Comparison of ENCODE assay signal across 8 cellular contexts in genomic region chr2:236177604-236177966, GRCh38. TPM values are rescaled to one million over a fixed set of nuclear protein-coding genes. Genes with fewer than 3 reads are reported as not detected.
DNase-seq lines count a peak whose midpoint lies in the region; ATAC-seq and TF ChIP-seq lines count a peak whose summit lies in the region.

No MANE protein-coding gene starts in this region.

- TF ChIP-seq POLR2A in HCT116 (IDR thresholded peaks at IDR 0.05; ENCODE audit: borderline replicate concordance, extremely low read depth, insufficient read depth, insufficient read length), result no peak
- TF ChIP-seq POLR2A in testis (IDR thresholded peaks at IDR 0.05), result no peak

- RAD21 ChIA-PET in HCT116 (lab: Charles Lee; ENCODE audit: low non-redundant PET in 1 of 2, low total read pairs in 2 of 2, uncharacterized antibody in 2 of 2, unreplicated experiment in 2 of 2), result no interaction called here

- H3K9me3 ChIP-seq in BE2C, result no peaks in the 10 kb centered on the region
- no peaks in the 10 kb centered on the region for H3K9me3 ChIP-seq in HCT116 (ENCODE audit: control insufficient read depth in 1 of 2, insufficient read depth in 1 of 2, low read depth in 1 of 2, low read length in 2 of 2)
- no peaks in the 10 kb centered on the region for H3K9me3 ChIP-seq in iPS-20b (ENCODE audit: insufficient read depth, low read depth, low read length)
- no peaks in the 10 kb centered on the region for H3K9me3 ChIP-seq in testis

- no TSS peak for BruUV-seq in HCT116 (replicated peaks; lab: Mats Ljungman, UMichigan)

- peaks cover 28% of the 10 kb centered on the region for H3K79me2 ChIP-seq in HCT116 (ENCODE audit: insufficient read depth, low read length)

- H3K4me1 ChIP-seq in BE2C, result peaks cover 4% of the 10 kb centered on the region; the same call in 1 of the 2 replicates
- peaks cover 15 to 63% of the 10 kb centered on the region in 2 experiments for H3K4me1 ChIP-seq in HCT116 (ENCODE audit: control insufficient read depth in 1 of 2, insufficient read depth in 2 of 2, low read length in 2 of 2)
- peaks cover 21% of the 10 kb centered on the region for H3K4me1 ChIP-seq in iPS-20b (ENCODE audit: insufficient read depth, low read length)
- H3K4me1 ChIP-seq in testis, result peaks cover 5% of the 10 kb centered on the region

- peak overlapping the region; percentile 93 for H3K4me2 ChIP-seq in HCT116 (ENCODE audit: low read length)

- POLR2A ChIA-PET in HCT116 (lab: Charles Lee), result interaction anchor here (1.3 kb wide), 1 partner anchor 398 kb away, joined by 3 read pairs; no protein-coding TSS in a partner anchor

- peak; percentile 86 for ATAC-seq in HCT116
- no peak for ATAC-seq in GM21825 (IDR thresholded peaks at IDR 0.05; ENCODE audit: unreplicated experiment)

- DNase-seq in BE2C (peak; percentile 79), HCT116 (ENCODE audit: low read depth, low spot score) (peak; percentile 70), testis (peak; percentile 50), middle frontal gyrus (ENCODE audit: extremely low spot score, low spot score) (no peak), NCI-H128 (lab: John Stamatoyannopoulos, UW; ENCODE audit: unreplicated experiment) (no peak)
- peak; percentile 69 to 73 for DNase-seq in activated T-cell treated with anti-CD3 and anti-CD28 coated beads, Interleukin-2, amount 50 U/mL, for 48 hours

- TF ChIP-seq CTCF in BE2C (IDR thresholded peaks at IDR 0.05; ENCODE audit: low read depth, low read length) (peak; percentile 71), HCT116 (IDR thresholded peaks at IDR 0.05 in 2 of 3, conservative IDR thresholded peaks at IDR 0.05 in 1 of 3; ENCODE audit: borderline replicate concordance in 1 of 3, insufficient read depth in 1 of 3, low read depth in 2 of 3, low read length in 2 of 3) (peak; percentile 34 to 95 (median 41); a peak in 4 of 6 replicates), testis (IDR thresholded peaks at IDR 0.05) (no peak)

- H3K4me3 ChIP-seq in BE2C (ENCODE audit: low read depth, low read length) (peak overlapping the region; percentile 63), HCT116 (replicated peaks in 1 of 2; ENCODE audit: low read depth in 1 of 2, low read length in 2 of 2) (peak overlapping the region; percentile 37 to 55), iPS-20b (ENCODE audit: low read length) (peak overlapping the region; percentile 69; the same call in 1 of the 2 replicates), testis (peak overlapping the region; percentile 29 to 51)

- H3K9me2 ChIP-seq in HCT116 (ENCODE audit: insufficient read depth), result no peaks in the 10 kb centered on the region

- H3K9ac ChIP-seq in HCT116 (ENCODE audit: low read length) (peak overlapping the region; percentile 48), iPS-20b (ENCODE audit: low read depth, low read length) (no peak overlapping the region)

- TF ChIP-seq RAD21 in HCT116 (IDR thresholded peaks at IDR 0.05; ENCODE audit: low read depth), result peak; percentile 45; the same call in 1 of the 2 replicates

- H4K20me1 ChIP-seq in HCT116 (ENCODE audit: insufficient read depth), result no peaks in the 10 kb centered on the region; the same call in 1 of the 2 replicates

- peaks cover 87% of the 10 kb centered on the region for H3K27me3 ChIP-seq in BE2C
- H3K27me3 ChIP-seq in HCT116 (ENCODE audit: insufficient read depth, low read length), result no peaks in the 10 kb centered on the region
- H3K27me3 ChIP-seq in iPS-20b (ENCODE audit: insufficient read depth, low read length), result peaks cover 90% of the 10 kb centered on the region
- H3K27me3 ChIP-seq in testis, result no peaks in the 10 kb centered on the region

- H3K36me3 ChIP-seq in BE2C (no peaks in the 10 kb centered on the region), HCT116 (ENCODE audit: control insufficient read depth in 1 of 2, insufficient read depth in 2 of 2, low read length in 2 of 2) (no peaks in the 10 kb centered on the region), iPS-20b (ENCODE audit: insufficient read depth, low read depth, low read length) (no peaks in the 10 kb centered on the region), testis (ENCODE audit: low read depth, missing control alignments) (no peaks in the 10 kb centered on the region)

- WGBS in testis, 2 donors, result 6 to 26% methylated on average over 6 to 20 of the region's 20 CpGs

- H2AFZ ChIP-seq in HCT116 (ENCODE audit: low read depth, low read length, poor library complexity, severe bottlenecking), result no peak overlapping the region

- CTCF ChIA-PET in HCT116 (lab: Charles Lee), result interaction anchor here (0.7 to 8.8 kb wide), 14 partner anchors 9 to 412 kb away, joined by 3 to 112 read pairs (median 4); partner anchors contain the start of gene GBX2

- intact Hi-C loops in HCT116 (cut with micrococcal nuclease), result loop anchor here (2.0 to 5.0 kb wide), 2 partner anchors 35 to 100 kb away; no protein-coding TSS in a partner anchor
- intact Hi-C loops in testis (cut with DNase I; ENCODE audit: low total_unique reads), result no loop called here

- H3K27ac ChIP-seq in HCT116 (ENCODE audit: low read depth, low read length) (peak overlapping the region; percentile 37; the same call in 1 of the 2 replicates), iPS-20b (ENCODE audit: low read length) (no peak overlapping the region), testis (no peak overlapping the region)

TF ChIP-seq in HCT116, 20 proteins besides CTCF, POLR2A, EP300 and RAD21:
- TF ChIP-seq MAX (IDR thresholded peaks at IDR 0.05) (peak; percentile 48), ZBTB33 (IDR thresholded peaks at IDR 0.05; ENCODE audit: extremely low read depth, insufficient replicate concordance, low read length) (no peak), REST (IDR thresholded peaks at IDR 0.05; ENCODE audit: low read depth) (no peak), EGR1 (IDR thresholded peaks at IDR 0.05; ENCODE audit: low read depth) (no peak), JUND (IDR thresholded peaks at IDR 0.05) (no peak), POLR2AphosphoS5 (IDR thresholded peaks at IDR 0.05; ENCODE audit: low read depth, low read length) (no peak), CEBPB (IDR thresholded peaks at IDR 0.05; ENCODE audit: low read depth) (no peak; the same call in 1 of the 2 replicates), SRF (IDR thresholded peaks at IDR 0.05; ENCODE audit: low read depth) (no peak), EZH2phosphoT487 (IDR thresholded peaks at IDR 0.05; ENCODE audit: borderline replicate concordance) (no peak), ZNF274 (IDR thresholded peaks at IDR 0.05; ENCODE audit: low read depth, low read length) (no peak), CBX3 (IDR thresholded peaks at IDR 0.05; ENCODE audit: low read depth) (0 out of 2 replicates have a peak, but pooled peaks have one; percentile 47)

RNA-seq across cellular contexts. Expression of gene GBX2, which starts 9.4 kb away (rescaled TPM):
- not detected for polyA plus RNA-seq in BE2C (2012; ENCODE audit: insufficient read depth, insufficient read length, low read depth)
- total RNA-seq in HCT116 (2021; ENCODE audit: unreplicated experiment), result 5.9 TPM
- 1.4 and 2.1 TPM in 2 replicates for polyA plus RNA-seq in HCT116 (2012)
- total RNA-seq in testis, result under 1 TPM; 0.47 to 0.56 TPM
- polyA plus RNA-seq in testis (ENCODE audit: insufficient read depth, low read depth, low replicate concordance), result 0.90 TPM

Comparison
In these comparisons a context has a peak if more than half of its experiments do, and no peak if none do; other contexts are left out.
1. DNase-seq: peak in BE2C (single experiment), HCT116 (single experiment), activated T-cell treated with anti-CD3 and anti-CD28 coated beads, Interleukin-2, amount 50 U/mL, for 48 hours (2 of 2) and testis (single experiment); none in middle frontal gyrus (single experiment) and NCI-H128 (single experiment).
2. CTCF ChIP-seq: peak in BE2C (single experiment) and HCT116 (3 of 3); none in testis (0 of 3).
3. Peak in every context shown above with its lines, with median percentiles within 50 percentile points of each other: H3K4me3 ChIP-seq.